8 cellular contexts compared by ENCODE assay signal in genomic region chr1:200302192-200302892, GRCh38.
DNase-seq lines count a peak whose midpoint lies in the region; ATAC-seq and TF ChIP-seq lines count a peak whose summit lies in the region.

No MANE protein-coding gene starts in this region.

- H3K4me3 Mint-ChIP-seq in activated naive CD4-positive, alpha-beta T cell treated with anti-CD3 and anti-CD28 coated beads, Interleukin-2, amount 10 ng/mL, durations not matched to agents 7 days and 5 days, result peak overlapping the region; percentile 81

- H3K4me3 ChIP-seq in ACC112 (ENCODE audit: low read depth, low read length) (peak overlapping the region; percentile 84), cardiac muscle cell (peak overlapping the region; percentile 29), upper lobe of right lung (peak overlapping the region; percentile 75)

- no peaks in the 10 kb centered on the region for H3K9me3 Mint-ChIP-seq in activated naive CD4-positive, alpha-beta T cell treated with anti-CD3 and anti-CD28 coated beads, Interleukin-2, amount 10 ng/mL, durations not matched to agents 7 days and 5 days

- H3K27me3 Mint-ChIP-seq in activated naive CD4-positive, alpha-beta T cell treated with anti-CD3 and anti-CD28 coated beads, Interleukin-2, amount 10 ng/mL, durations not matched to agents 7 days and 5 days, result peaks cover 43% of the 10 kb centered on the region

- peaks cover 15% of the 10 kb centered on the region for H3K4me1 Mint-ChIP-seq in activated naive CD4-positive, alpha-beta T cell treated with anti-CD3 and anti-CD28 coated beads, Interleukin-2, amount 10 ng/mL, durations not matched to agents 7 days and 5 days

- no peaks in the 10 kb centered on the region for H3K27me3 ChIP-seq in ACC112 (ENCODE audit: insufficient read depth, low read length)
- H3K27me3 ChIP-seq in cardiac muscle cell, result peaks cover 75% of the 10 kb centered on the region
- no peaks in the 10 kb centered on the region for H3K27me3 ChIP-seq in upper lobe of right lung

- H3K27ac ChIP-seq in ACC112 (ENCODE audit: low read depth, low read length) (no peak overlapping the region), cardiac muscle cell (no peak overlapping the region), upper lobe of right lung (peak overlapping the region; percentile 66)

- no peaks in the 10 kb centered on the region for H3K79me2 ChIP-seq in ACC112 (ENCODE audit: control insufficient read depth, insufficient read depth, low read length, unreplicated experiment)

- intact Hi-C loops in upper lobe of right lung (cut with DNase I), result no loop called here

- TF ChIP-seq CTCF in cardiac muscle cell (IDR thresholded peaks at IDR 0.05; ENCODE audit: low read depth, low read length) (peak; percentile 5), upper lobe of right lung (IDR thresholded peaks at IDR 0.05) (peak; percentile 9)

- no peaks in the 10 kb centered on the region for H3K9me3 ChIP-seq in cardiac muscle cell (ENCODE audit: low read depth)
- H3K9me3 ChIP-seq in upper lobe of right lung, result no peaks in the 10 kb centered on the region

- CTCF ChIA-PET in activated naive CD4-positive, alpha-beta T cell treated with anti-CD3 and anti-CD28 coated beads, Interleukin-2, amount 10 ng/mL, durations not matched to agents 7 days and 5 days (lab: Charles Lee), result interaction anchor here (0.7 to 4.6 kb wide), 7 partner anchors 10 to 208 kb away, joined by 3 to 20 read pairs (median 4); no protein-coding TSS in a partner anchor

- H2AFZ ChIP-seq in ACC112 (ENCODE audit: low read length, unreplicated experiment), result peak overlapping the region; percentile 78

- ATAC-seq in GM18858 (IDR thresholded peaks at IDR 0.05; ENCODE audit: unreplicated experiment), result peak; percentile 55
- peak; percentile 60 for ATAC-seq in HG03095 (IDR thresholded peaks at IDR 0.05; ENCODE audit: unreplicated experiment)
- peak; percentile 83 for ATAC-seq in upper lobe of right lung

- peak overlapping the region; percentile 78 for H3K27ac Mint-ChIP-seq in activated naive CD4-positive, alpha-beta T cell treated with anti-CD3 and anti-CD28 coated beads, Interleukin-2, amount 10 ng/mL, durations not matched to agents 7 days and 5 days

- DNase-seq in RPMI8226 (peak; percentile 67), cardiac muscle cell (ENCODE audit: low read depth in 1 of 2, low spot score in 1 of 2) (peak; percentile 30 to 40), pons (ENCODE audit: low spot score) (peak; percentile 50), upper lobe of right lung (peak; percentile 77)
- peak; percentile 75 for DNase-seq in activated naive CD4-positive, alpha-beta T cell treated with anti-CD3 and anti-CD28 coated beads, Interleukin-2, amount 10 ng/mL, durations not matched to agents 7 days and 5 days

- H3K4me1 ChIP-seq in ACC112 (ENCODE audit: control insufficient read depth, insufficient read depth, low read length, unreplicated experiment), result no peaks in the 10 kb centered on the region
- H3K4me1 ChIP-seq in cardiac muscle cell (ENCODE audit: low read depth), result no peaks in the 10 kb centered on the region
- peaks cover 12% of the 10 kb centered on the region for H3K4me1 ChIP-seq in upper lobe of right lung

- H3K36me3 ChIP-seq in ACC112 (ENCODE audit: insufficient read depth, low read length) (no peaks in the 10 kb centered on the region), cardiac muscle cell (no peaks in the 10 kb centered on the region), upper lobe of right lung (no peaks in the 10 kb centered on the region)

- no peaks in the 10 kb centered on the region for H3K36me3 Mint-ChIP-seq in activated naive CD4-positive, alpha-beta T cell treated with anti-CD3 and anti-CD28 coated beads, Interleukin-2, amount 10 ng/mL, durations not matched to agents 7 days and 5 days

Comparison
In these comparisons a context has a peak if more than half of its experiments do, and no peak if none do; other contexts are left out.
1. H3K4me3 ChIP-seq: peak in every context shown above with its lines; median percentile 84 in ACC112; 75 in upper lobe of right lung; 29 in cardiac muscle cell.